In the genomic region with DNA sequence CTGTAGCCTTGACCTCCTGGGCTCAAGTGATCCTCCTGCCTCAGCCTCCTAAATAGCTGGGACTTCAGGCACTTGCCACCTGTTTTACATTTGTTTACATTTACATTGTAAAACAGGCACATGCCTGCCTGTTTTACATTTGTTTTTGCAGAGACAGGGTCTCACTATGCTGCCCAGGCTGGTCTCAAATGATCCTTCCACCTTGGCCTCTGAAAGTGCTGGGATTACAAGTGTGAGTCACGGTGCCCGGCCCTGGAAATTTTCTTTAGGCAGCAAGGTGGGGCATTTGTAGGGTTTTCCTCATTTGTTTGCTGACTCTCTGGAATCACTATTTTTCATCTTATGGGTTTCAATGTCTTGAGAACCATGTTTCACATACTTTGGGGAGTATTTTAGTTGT, we compare ENCODE assay signal across 18 cellular contexts. TPM values are rescaled to one million over a fixed set of nuclear protein-coding genes. Genes with fewer than 3 reads are reported as not detected.
DNase-seq lines count a peak whose midpoint lies in the region; ATAC-seq and TF ChIP-seq lines count a peak whose summit lies in the region.
"Had no signal": no experiment of that assay in that cellular context is flagged by ENCODE, and none has a peak within 500 bp of the region (broad histone marks: within the 10 kb centered on the region; RNA-seq: fewer than 3 reads in every experiment).

No MANE protein-coding gene starts in this region.

- H3K36me3 ChIP-seq in heart left ventricle (no peaks in the 10 kb centered on the region), RWPE2 (ENCODE audit: low read depth) (no peaks in the 10 kb centered on the region), stomach smooth muscle (ENCODE audit: control insufficient read depth in 2 of 2, insufficient read depth in 2 of 2, low read length in 2 of 2) (no peaks in the 10 kb centered on the region)

- H3K4me1 Mint-ChIP-seq in mesothelial cell of epicardium, result peaks cover 12% of the 10 kb centered on the region

- TF ChIP-seq POLR2A in heart left ventricle (IDR thresholded peaks at IDR 0.05), result no peak

- H3K27ac Mint-ChIP-seq in mesothelial cell of epicardium, result peak overlapping the region; percentile 83
- H3K27ac Mint-ChIP-seq: B cell had no signal

- ATAC-seq in heart left ventricle, result no peak
- no peak for ATAC-seq in Right ventricle myocardium inferior
- ATAC-seq in RWPE2 (ENCODE audit: low read depth), result peak; percentile 50; the same call in 2 of the 3 replicates
- ATAC-seq in HG02678 (IDR thresholded peaks at IDR 0.05; ENCODE audit: unreplicated experiment), result no peak
- ATAC-seq: Panc1 had no signal

- H3K27me3 ChIP-seq in heart left ventricle, result no peaks in the 10 kb centered on the region
- H3K27me3 ChIP-seq in RWPE2 (ENCODE audit: insufficient read depth, poor library complexity, severe bottlenecking), result no peaks in the 10 kb centered on the region
- H3K27me3 ChIP-seq in stomach smooth muscle (ENCODE audit: control insufficient read depth in 1 of 2, insufficient read depth in 2 of 2, low read length in 2 of 2), result no peaks in the 10 kb centered on the region

- H3K4me3 Mint-ChIP-seq in mesothelial cell of epicardium, result no peak overlapping the region
- H3K4me3 Mint-ChIP-seq: B cell had no signal

- H3K27me3 Mint-ChIP-seq in mesothelial cell of epicardium (ENCODE audit: low read depth), result no peaks in the 10 kb centered on the region
- H3K27me3 Mint-ChIP-seq: B cell had no signal

- no peak for DNase-seq in heart left ventricle
- DNase-seq in Right ventricle myocardium inferior (ENCODE audit: missing footprints), result no peak
- DNase-seq in RWPE2 (ENCODE audit: low spot score), result no peak
- DNase-seq in mesothelial cell of epicardium (ENCODE audit: low spot score in 2 of 2, unreplicated experiment in 2 of 2), result no peak
- DNase-seq in OCI-M2 (lab: John Stamatoyannopoulos, UW; ENCODE audit: unreplicated experiment), result no peak
- DNase-seq in HuH-7.5 (ENCODE audit: low spot score), result no peak
- DNase-seq: 8988T, DMS79 treated with DMSO at 0.1 percent for 48 hours, GOT3, KG1, NCI-H1417 treated with DMSO at 0.1 percent for 48 hours, NCI-H187 treated with DMSO at 0.1 percent for 48 hours, NCI-H2227 treated with DMSO at 0.1 percent for 48 hours, NCI-H510A treated with DMSO at 0.1 percent for 48 hours had no signal

- H3K9ac ChIP-seq in stomach smooth muscle (ENCODE audit: low read length in 2 of 2), result no peak overlapping the region

- H3K9me3 ChIP-seq in heart left ventricle, result no peaks in the 10 kb centered on the region
- H3K9me3 ChIP-seq in RWPE2 (ENCODE audit: severe bottlenecking), result no peaks in the 10 kb centered on the region
- H3K9me3 ChIP-seq in stomach smooth muscle (ENCODE audit: control insufficient read depth in 2 of 2, low read length in 2 of 2), result no peaks in the 10 kb centered on the region

- TF ChIP-seq CTCF in heart left ventricle (IDR thresholded peaks at IDR 0.05), result no peak
- TF ChIP-seq CTCF in RWPE2 (IDR thresholded peaks at IDR 0.05; ENCODE audit: poor library complexity, severe bottlenecking), result no peak
- TF ChIP-seq CTCF in mesothelial cell of epicardium (IDR thresholded peaks at IDR 0.05; ENCODE audit: unreplicated experiment), result no peak

- 96 to 100% (median 98%) methylated on average over 2 of the region's 2 CpGs for WGBS in heart left ventricle, 4 donors

- H3K27ac ChIP-seq in heart left ventricle (peak overlapping the region in 8 of 12 donors; percentile 7 to 93 (median 81)), RWPE2 (ENCODE audit: poor library complexity, severe bottlenecking) (no peak overlapping the region), stomach smooth muscle (ENCODE audit: low read length) (peak overlapping the region; percentile 13)

- H3K36me3 Mint-ChIP-seq in mesothelial cell of epicardium, result no peaks in the 10 kb centered on the region

- no peaks in the 10 kb centered on the region for H3K9me3 Mint-ChIP-seq in mesothelial cell of epicardium

- H3K4me3 ChIP-seq in heart left ventricle (no peak overlapping the region), RWPE2 (ENCODE audit: severe bottlenecking) (no peak overlapping the region), stomach smooth muscle (ENCODE audit: low read length in 2 of 2) (no peak overlapping the region)

- intact Hi-C loops in heart left ventricle (cut with DNase I), result no loop called here
- intact Hi-C loops in Right ventricle myocardium inferior (cut with DNase I), result no loop called here

- peaks cover 0 to 31% (median 9%) of the 10 kb centered on the region in 12 donors for H3K4me1 ChIP-seq in heart left ventricle
- no peaks in the 10 kb centered on the region for H3K4me1 ChIP-seq in RWPE2 (ENCODE audit: insufficient read depth, poor library complexity, severe bottlenecking)
- peaks cover 19% of the 10 kb centered on the region for H3K4me1 ChIP-seq in stomach smooth muscle (ENCODE audit: control insufficient read depth, insufficient read depth, low read length)

RNA-seq across cellular contexts. Expression of a gene that starts 25.0 kb away (rescaled TPM):
- total RNA-seq in heart left ventricle (1 to 10 TPM in 2 of 9 donors, under 1 TPM in 5, not detected in 2; 0.23 to 4.6 (median 0.52) TPM), Right ventricle myocardium inferior (0.73 TPM), mesothelial cell of epicardium (10.8 to 12.4 TPM (median 10.8 TPM) in 3 replicates)
- polyA plus RNA-seq in heart left ventricle, result under 1 TPM; 0.40 to 0.88 TPM

RNA-seq across cellular contexts. Expression of a gene that starts 25.1 kb away (rescaled TPM):
- total RNA-seq in heart left ventricle (100 to 1,000 TPM in 7 of 9 donors, 10 to 100 TPM in 2; 49.8 to 530 (median 189) TPM), Right ventricle myocardium inferior (255 TPM), mesothelial cell of epicardium (14.3 to 17.8 TPM (median 14.6 TPM) in 3 replicates)
- 100 to 1,000 TPM; 238 to 408 TPM for polyA plus RNA-seq in heart left ventricle

RNA-seq across cellular contexts. Expression of a gene that starts 41.2 kb away (rescaled TPM):
- total RNA-seq in heart left ventricle (10 to 100 TPM in 3 of 9 donors, 1 to 10 TPM in 6; 7.0 to 50.8 (median 9.2) TPM), Right ventricle myocardium inferior (10.4 TPM), mesothelial cell of epicardium (8.7 to 9.8 TPM (median 8.8 TPM) in 3 replicates)
- polyA plus RNA-seq in heart left ventricle, result 10 to 100 TPM in 1 of 2 donors, 1 to 10 TPM in 1; 5.3 to 13.4 TPM
